In genomic region chr10:61423178-61423577, GRCh38 we compare ENCODE assay signal across 30 cellular contexts.
"Had no signal": no experiment of that assay in that cellular context is flagged by ENCODE, and none has a peak within 500 bp of the region (broad histone marks: within the 10 kb centered on the region; RNA-seq: fewer than 3 reads in every experiment).

No MANE protein-coding gene starts in this region.

- H3K4me3 Mint-ChIP-seq: immature natural killer cell; naive thymus-derived CD8-positive, alpha-beta T cell; nephron; neural crest cell; stimulated activated memory B cell treated with anti-CD40 and anti-IgM and Interleukin-4, amounts not matched to agents 10 μg/mL and 1 μg/mL and 100 μg/mL, for 72 hours had no signal

- H3K4me1 Mint-ChIP-seq: immature natural killer cell; naive thymus-derived CD8-positive, alpha-beta T cell; nephron; neural crest cell; stimulated activated memory B cell treated with anti-CD40 and anti-IgM and Interleukin-4, amounts not matched to agents 10 μg/mL and 1 μg/mL and 100 μg/mL, for 72 hours had no signal

- H3K27ac Mint-ChIP-seq: immature natural killer cell; naive thymus-derived CD8-positive, alpha-beta T cell; nephron; stimulated activated memory B cell treated with anti-CD40 and anti-IgM and Interleukin-4, amounts not matched to agents 10 μg/mL and 1 μg/mL and 100 μg/mL, for 72 hours had no signal

- ATAC-seq: left colon; left lung; lower lobe of right lung; naive thymus-derived CD8-positive, alpha-beta T cell; pancreas; right cardiac atrium; stimulated activated memory B cell treated with anti-CD40 and anti-IgM and Interleukin-4, amounts not matched to agents 10 μg/mL and 1 μg/mL and 100 μg/mL, for 72 hours; stimulated activated naive CD8-positive, alpha-beta T cell treated with anti-CD3 and anti-CD28 coated beads, Interleukin-15, Interleukin-2, amounts not matched to agents 100 U/mL and 50 U/mL, for 24 hours had no signal

- H3K36me3 Mint-ChIP-seq: immature natural killer cell had no signal

- H3K27me3 Mint-ChIP-seq: naive thymus-derived CD8-positive, alpha-beta T cell had no signal

- DNase-seq: hypothalamus; immature natural killer cell; kidney; left colon; left lung; lower lobe of right lung; mammary epithelial cell; mesenchymal stem cell; naive thymus-derived CD8-positive, alpha-beta T cell; nucleus accumbens; pancreas; posterior cingulate gyrus; retina; right cardiac atrium; sigmoid colon; small intestine; stimulated activated CD4-positive, alpha-beta T cell treated with anti-CD3 and anti-CD28 coated beads, Interleukin-1b, Interleukin-23, amount 100 ng/mL, for 48 hours; stimulated activated CD4-positive, alpha-beta T cell treated with anti-CD3 and anti-CD28 coated beads, Interleukin-2, amount 100 ng/mL, for 48 hours; stimulated activated CD4-positive, alpha-beta T cell treated with anti-CD3 and anti-CD28 coated beads, Interleukin-4, amount 100 ng/mL, for 4 hours; stimulated activated CD8-positive, alpha-beta memory T cell treated with anti-CD3 and anti-CD28 coated beads, Interleukin-4, amount 100 ng/mL, for 48 hours; stimulated activated naive CD8-positive, alpha-beta T cell treated with anti-CD3 and anti-CD28 coated beads, Interleukin-15, Interleukin-2, amounts not matched to agents 100 U/mL and 50 U/mL, for 24 hours; stomach; testis; thyroid gland; transverse colon; upper lobe of left lung had no signal

- FAIRE-seq: islet of Langerhans, kidney, pancreas, small intestine had no signal
